Comparison of ENCODE assay signal across 30 cellular contexts in genomic region chr1:68623700-68624099, GRCh38.
DNase-seq lines count a peak whose midpoint lies in the region; ATAC-seq, FAIRE-seq and TF ChIP-seq lines count a peak whose summit lies in the region.
"Had no signal": no experiment of that assay in that cellular context is flagged by ENCODE, and none has a peak within 500 bp of the region (broad histone marks: within the 10 kb centered on the region; RNA-seq: fewer than 3 reads in every experiment).

No MANE protein-coding gene starts in this region.

- POLR2A ChIA-PET in MCF 10A (lab: Yijun Ruan, JAX) = no interaction called here
- POLR2A ChIA-PET in endothelial cell of umbilical vein (lab: Charles Lee) = no interaction called here
- POLR2A ChIA-PET in activated CD4-positive, alpha-beta memory T cell treated with anti-CD3 and anti-CD28 coated beads, Interleukin-2, amount 10 ng/mL, durations not matched to agents 7 days and 5 days (lab: Charles Lee) = no interaction called here

- H3K4me3 ChIP-seq in breast epithelium (no peak overlapping the region), endothelial cell of umbilical vein (replicated peaks in 1 of 3; ENCODE audit: insufficient read depth in 1 of 3, low read depth in 1 of 3, low read length in 3 of 3) (no peak overlapping the region)
- H3K4me3 ChIP-seq: ascending aorta, thoracic aorta, vagina had no signal

- H3K4me1 Mint-ChIP-seq in MCF 10A (ENCODE audit: insufficient read depth, unreplicated experiment) = peaks cover 6% of the 10 kb centered on the region
- H3K4me1 Mint-ChIP-seq in activated CD4-positive, alpha-beta memory T cell treated with anti-CD3 and anti-CD28 coated beads, Interleukin-2, amount 10 ng/mL, durations not matched to agents 7 days and 5 days = no peaks in the 10 kb centered on the region
- H3K4me1 Mint-ChIP-seq: activated naive CD8-positive, alpha-beta T cell treated with anti-CD3 and anti-CD28 coated beads, Interleukin-2, amount 10 ng/mL, durations not matched to agents 7 days and 5 days had no signal

- intact Hi-C loops in MCF 10A (cut with micrococcal nuclease) = no loop called here
- intact Hi-C loops in breast epithelium (cut with DNase I; ENCODE audit: low total_unique reads) = no loop called here
- intact Hi-C loops in endothelial cell of umbilical vein (cut with micrococcal nuclease) = no loop called here
- intact Hi-C loops in left ventricle myocardium superior (cut with micrococcal nuclease) = no loop called here

- no peak overlapping the region for H2AFZ ChIP-seq in endothelial cell of umbilical vein (ENCODE audit: low read depth, low read length)

- BruUV-seq in MCF 10A (replicated peaks; lab: Mats Ljungman, UMichigan) = no TSS peak
- BruUV-seq in endothelial cell of umbilical vein (replicated peaks; lab: Mats Ljungman, UMichigan) = no TSS peak

- no peaks in the 10 kb centered on the region for H4K20me1 ChIP-seq in endothelial cell of umbilical vein (replicated peaks; ENCODE audit: control insufficient read depth, extremely low read depth, insufficient read depth, low read length)

- no peak overlapping the region for H3K4me2 ChIP-seq in endothelial cell of umbilical vein (ENCODE audit: insufficient read depth, low read length)

- CTCF ChIA-PET in MCF 10A (lab: Yijun Ruan, JAX) = no interaction called here
- CTCF ChIA-PET in endothelial cell of umbilical vein (lab: Charles Lee) = interaction anchor here (1.6 kb wide), 1 partner anchor 24 kb away, joined by 3 read pairs; no protein-coding TSS in a partner anchor
- CTCF ChIA-PET in activated CD4-positive, alpha-beta memory T cell treated with anti-CD3 and anti-CD28 coated beads, Interleukin-2, amount 10 ng/mL, durations not matched to agents 7 days and 5 days (lab: Charles Lee) = no interaction called here

- H3K27me3 Mint-ChIP-seq in MCF 10A (ENCODE audit: insufficient read depth, unreplicated experiment) = no peaks in the 10 kb centered on the region
- H3K27me3 Mint-ChIP-seq in activated CD4-positive, alpha-beta memory T cell treated with anti-CD3 and anti-CD28 coated beads, Interleukin-2, amount 10 ng/mL, durations not matched to agents 7 days and 5 days = no peaks in the 10 kb centered on the region
- H3K27me3 Mint-ChIP-seq: activated naive CD8-positive, alpha-beta T cell treated with anti-CD3 and anti-CD28 coated beads, Interleukin-2, amount 10 ng/mL, durations not matched to agents 7 days and 5 days; activated T-cell treated with anti-CD3 and anti-CD28 coated beads, Interleukin-2, amount 50 U/mL, for 24 hours; stimulated activated naive CD8-positive, alpha-beta T cell treated with anti-CD3 and anti-CD28 coated beads, Interleukin-15, Interleukin-2, amounts not matched to agents 100 ng/mL and 50 ng/mL, for 24 hours had no signal

- peak; percentile 99 for ATAC-seq in left ventricle myocardium superior
- ATAC-seq in GM19467 (IDR thresholded peaks at IDR 0.05; ENCODE audit: unreplicated experiment) = no peak
- ATAC-seq in HG03457 (IDR thresholded peaks at IDR 0.05; ENCODE audit: unreplicated experiment) = no peak
- ATAC-seq: left colon had no signal

- dilution Hi-C loops in endothelial cell of umbilical vein (cut with MboI; ENCODE audit: extremely low pct_ligation_motif_present, low sequenced_read_pairs) = no loop called here

- H3K36me3 ChIP-seq in breast epithelium (no peaks in the 10 kb centered on the region), endothelial cell of umbilical vein (ENCODE audit: control insufficient read depth in 2 of 2, extremely low read depth in 1 of 2, insufficient read depth in 2 of 2, low read length in 2 of 2) (no peaks in the 10 kb centered on the region)
- H3K36me3 ChIP-seq: ascending aorta, BE2C, thoracic aorta, vagina had no signal

- DNase-seq in MCF 10A (ENCODE audit: unreplicated experiment) (peak; percentile 16), breast epithelium (ENCODE audit: low spot score in 2 of 2) (no peak), endothelial cell of umbilical vein (ENCODE audit: low read depth, low spot score) (peak; percentile 9), left ventricle myocardium superior (peak; percentile 61), cortex of kidney (lab: John Stamatoyannopoulos, UW) (no peak)
- no peak for DNase-seq in activated CD4-positive, alpha-beta memory T cell treated with anti-CD3 and anti-CD28 coated beads, Interleukin-2, amount 10 ng/mL, durations not matched to agents 7 days and 5 days
- DNase-seq: ACHN; activated CD4-positive, alpha-beta T cell treated with anti-CD3 and anti-CD28 coated beads for 48 hours; activated gamma-delta T cell; activated naive CD8-positive, alpha-beta T cell treated with anti-CD3 and anti-CD28 coated beads, Interleukin-2, amount 10 ng/mL, durations not matched to agents 7 days and 5 days; activated T-cell treated with anti-CD3 and anti-CD28 coated beads, Interleukin-2, amount 50 U/mL, for 24 hours; BE2C; DMS79 treated with DMSO at 0.1 percent for 48 hours; H9; left colon; MM.1S; NCI-H1417 treated with DMSO at 0.1 percent for 48 hours; NCI-H2081; OCI-M1; stimulated activated CD4-positive, alpha-beta T cell treated with anti-CD3 and anti-CD28 coated beads, Interleukin-15, amount 100 ng/mL, for 24 hours; T-helper 9 cell had no signal

- H3K4me3 Mint-ChIP-seq in MCF 10A (ENCODE audit: unreplicated experiment) = no peak overlapping the region
- no peak overlapping the region for H3K4me3 Mint-ChIP-seq in activated CD4-positive, alpha-beta memory T cell treated with anti-CD3 and anti-CD28 coated beads, Interleukin-2, amount 10 ng/mL, durations not matched to agents 7 days and 5 days
- H3K4me3 Mint-ChIP-seq: activated naive CD8-positive, alpha-beta T cell treated with anti-CD3 and anti-CD28 coated beads, Interleukin-2, amount 10 ng/mL, durations not matched to agents 7 days and 5 days; activated T-cell treated with anti-CD3 and anti-CD28 coated beads, Interleukin-2, amount 50 U/mL, for 24 hours; H9; stimulated activated naive CD8-positive, alpha-beta T cell treated with anti-CD3 and anti-CD28 coated beads, Interleukin-15, Interleukin-2, amounts not matched to agents 100 ng/mL and 50 ng/mL, for 24 hours had no signal

- no peaks in the 10 kb centered on the region for H3K27me3 ChIP-seq in breast epithelium
- no peaks in the 10 kb centered on the region for H3K27me3 ChIP-seq in endothelial cell of umbilical vein (ENCODE audit: control insufficient read depth in 2 of 2, insufficient read depth in 2 of 2, low read length in 2 of 2)
- H3K27me3 ChIP-seq: ascending aorta, BE2C, foreskin keratinocyte, vagina had no signal

- H3K9me1 ChIP-seq in endothelial cell of umbilical vein (replicated peaks; ENCODE audit: control insufficient read depth, extremely low read depth, insufficient read depth, low read length) = no peaks in the 10 kb centered on the region

- H3K36me3 Mint-ChIP-seq in MCF 10A (ENCODE audit: insufficient read depth, unreplicated experiment) = no peaks in the 10 kb centered on the region
- no peaks in the 10 kb centered on the region for H3K36me3 Mint-ChIP-seq in activated CD4-positive, alpha-beta memory T cell treated with anti-CD3 and anti-CD28 coated beads, Interleukin-2, amount 10 ng/mL, durations not matched to agents 7 days and 5 days (ENCODE audit: low read depth)
- H3K36me3 Mint-ChIP-seq: activated naive CD8-positive, alpha-beta T cell treated with anti-CD3 and anti-CD28 coated beads, Interleukin-2, amount 10 ng/mL, durations not matched to agents 7 days and 5 days had no signal

- no peak overlapping the region for H3K9ac ChIP-seq in endothelial cell of umbilical vein (replicated peaks; ENCODE audit: extremely low read depth, insufficient read depth, low read length)

- H3K9me3 ChIP-seq in breast epithelium (peaks cover 13 to 16% of the 10 kb centered on the region in 2 donors), endothelial cell of umbilical vein (replicated peaks; ENCODE audit: control insufficient read depth, insufficient read depth, low read length) (no peaks in the 10 kb centered on the region)
- H3K9me3 ChIP-seq: BE2C, vagina had no signal

- TF ChIP-seq POLR2A in breast epithelium (IDR thresholded peaks at IDR 0.05) = no peak
- no peak for TF ChIP-seq POLR2A in endothelial cell of umbilical vein (IDR thresholded peaks at IDR 0.05; ENCODE audit: low read depth, low read length)

- no peak overlapping the region for H3K27ac Mint-ChIP-seq in MCF 10A (ENCODE audit: low read depth, unreplicated experiment)
- H3K27ac Mint-ChIP-seq in activated CD4-positive, alpha-beta memory T cell treated with anti-CD3 and anti-CD28 coated beads, Interleukin-2, amount 10 ng/mL, durations not matched to agents 7 days and 5 days = no peak overlapping the region
- H3K27ac Mint-ChIP-seq: activated naive CD8-positive, alpha-beta T cell treated with anti-CD3 and anti-CD28 coated beads, Interleukin-2, amount 10 ng/mL, durations not matched to agents 7 days and 5 days; activated T-cell treated with anti-CD3 and anti-CD28 coated beads, Interleukin-2, amount 50 U/mL, for 24 hours; stimulated activated naive CD8-positive, alpha-beta T cell treated with anti-CD3 and anti-CD28 coated beads, Interleukin-15, Interleukin-2, amounts not matched to agents 100 ng/mL and 50 ng/mL, for 24 hours had no signal

- H3K27ac ChIP-seq in breast epithelium (no peak overlapping the region), endothelial cell of umbilical vein (ENCODE audit: insufficient read depth, low read depth, low read length) (no peak overlapping the region)
- H3K27ac ChIP-seq: ascending aorta, epithelial cell of prostate, foreskin keratinocyte, thoracic aorta, vagina, VCaP had no signal

- no peak for FAIRE-seq in endothelial cell of umbilical vein (lab: Jason Lieb, UNC)

- H3K9me3 Mint-ChIP-seq in MCF 10A (ENCODE audit: unreplicated experiment) = peaks cover 8% of the 10 kb centered on the region
- peaks cover 6% of the 10 kb centered on the region for H3K9me3 Mint-ChIP-seq in activated CD4-positive, alpha-beta memory T cell treated with anti-CD3 and anti-CD28 coated beads, Interleukin-2, amount 10 ng/mL, durations not matched to agents 7 days and 5 days

- no peaks in the 10 kb centered on the region for H3K79me2 ChIP-seq in endothelial cell of umbilical vein (ENCODE audit: control insufficient read depth, insufficient read depth, low read length)

- H3K4me1 ChIP-seq in breast epithelium = no peaks in the 10 kb centered on the region
- H3K4me1 ChIP-seq in endothelial cell of umbilical vein (ENCODE audit: control insufficient read depth, extremely low read depth, insufficient read depth, low read length) = no peaks in the 10 kb centered on the region
- H3K4me1 ChIP-seq: ascending aorta, BE2C, foreskin keratinocyte, vagina had no signal

- TF ChIP-seq CTCF in MCF 10A (IDR thresholded peaks at IDR 0.05; ENCODE audit: unreplicated experiment) (no peak), breast epithelium (IDR thresholded peaks at IDR 0.05) (no peak), endothelial cell of umbilical vein (IDR thresholded peaks at IDR 0.05; ENCODE audit: extremely low read depth in 1 of 2, insufficient read depth in 1 of 2, low read depth in 1 of 2, low read length in 2 of 2) (no peak)

TF ChIP-seq in endothelial cell of umbilical vein, 7 proteins besides CTCF, POLR2A, EP300 and RAD21:
- TF ChIP-seq EZH2 (IDR thresholded peaks at IDR 0.05; ENCODE audit: borderline replicate concordance, low read depth, low read length, severe bottlenecking) (no peak), POLR2AphosphoS5 (IDR thresholded peaks at IDR 0.05; ENCODE audit: insufficient read depth, low read depth, low read length) (no peak), GATA2 (IDR thresholded peaks at IDR 0.05; ENCODE audit: insufficient read depth, insufficient read length, low read depth, low read length) (no peak)

Comparison
In these comparisons a context has a peak if more than half of its experiments do, and no peak if none do; other contexts are left out.
1. DNase-seq: peak in MCF 10A (single experiment), endothelial cell of umbilical vein (single experiment) and left ventricle myocardium superior (single experiment); none in breast epithelium (0 of 2), activated CD4-positive, alpha-beta memory T cell treated with anti-CD3 and anti-CD28 coated beads, Interleukin-2, amount 10 ng/mL, durations not matched to agents 7 days and 5 days (single experiment) and cortex of kidney (single experiment).